ENCODE assay signal across 9 cellular contexts in genomic region chr11:36454991-36455611, GRCh38. TPM values are rescaled to one million over a fixed set of nuclear protein-coding genes. Genes with fewer than 3 reads are reported as not detected.
DNase-seq lines count a peak whose midpoint lies in the region; ATAC-seq, FAIRE-seq and TF ChIP-seq lines count a peak whose summit lies in the region.
"Had no signal": no experiment of that assay in that cellular context is flagged by ENCODE, and none has a peak within 500 bp of the region (broad histone marks: within the 10 kb centered on the region; RNA-seq: fewer than 3 reads in every experiment).

No MANE protein-coding gene starts in this region.

- no peak for TF ChIP-seq CTCF in astrocyte (IDR thresholded peaks at IDR 0.05; ENCODE audit: insufficient read depth, low read depth, low read length)
- TF ChIP-seq CTCF in keratinocyte (optimal IDR thresholded peaks at IDR 0.05 in 1 of 3, IDR thresholded peaks at IDR 0.05 in 1 of 3, conservative IDR thresholded peaks at IDR 0.05 in 1 of 3; ENCODE audit: extremely low read depth in 1 of 3, insufficient read depth in 2 of 3, low read length in 3 of 3) = no peak
- TF ChIP-seq CTCF in suprapubic skin (IDR thresholded peaks at IDR 0.05) = no peak

- FAIRE-seq in astrocyte (lab: Jason Lieb, UNC) (no peak), keratinocyte (lab: Jason Lieb, UNC) (no peak)

- H3K4me3 Mint-ChIP-seq in astrocyte (ENCODE audit: unreplicated experiment) = no peak overlapping the region
- H3K4me3 Mint-ChIP-seq in activated CD8-positive, alpha-beta memory T cell treated with anti-CD3 and anti-CD28 coated beads, Interleukin-2, amount 10 ng/mL, durations not matched to agents 7 days and 5 days = no peak overlapping the region
- H3K4me3 Mint-ChIP-seq: activated T-cell treated with anti-CD3 and anti-CD28 coated beads, Interleukin-2, amount 50 U/mL, for 72 hours had no signal

- TF ChIP-seq POLR2A in suprapubic skin (IDR thresholded peaks at IDR 0.05) = peak in 1 of 2 donors; percentile 6

- H3K79me2 ChIP-seq in astrocyte (ENCODE audit: insufficient read depth, low read length) (no peaks in the 10 kb centered on the region), keratinocyte (ENCODE audit: control insufficient read depth, insufficient read depth, low read length) (no peaks in the 10 kb centered on the region)

- H3K27ac ChIP-seq in astrocyte (ENCODE audit: low read depth, low read length) = peak overlapping the region; percentile 93
- H3K27ac ChIP-seq in keratinocyte (ENCODE audit: control insufficient read depth, insufficient read depth, low read length) = peak overlapping the region; percentile 47
- H3K27ac ChIP-seq in suprapubic skin = peak overlapping the region; percentile 71

- H2AFZ ChIP-seq in astrocyte (ENCODE audit: low read depth, low read length) (peak overlapping the region; percentile 11), keratinocyte (ENCODE audit: control insufficient read depth, low read length) (no peak overlapping the region)

- no peaks in the 10 kb centered on the region for H3K9me1 ChIP-seq in keratinocyte (ENCODE audit: control insufficient read depth, extremely low read depth, insufficient read depth, low read length)

- no peak overlapping the region for H3K4me3 ChIP-seq in astrocyte (ENCODE audit: insufficient read depth, low read depth, low read length)
- H3K4me3 ChIP-seq in keratinocyte (ENCODE audit: control insufficient read depth in 2 of 3, extremely low read depth in 1 of 3, insufficient read depth in 2 of 3, low read depth in 1 of 3, low read length in 3 of 3) = no peak overlapping the region
- no peak overlapping the region for H3K4me3 ChIP-seq in suprapubic skin

- DNase-seq in astrocyte (ENCODE audit: low read depth) (peak; percentile 33), keratinocyte (ENCODE audit: low read depth, low spot score) (no peak), suprapubic skin (ENCODE audit: low spot score in 2 of 2) (no peak), HuH-7 (ENCODE audit: low spot score) (no peak), AML-193 (lab: John Stamatoyannopoulos, UW) (no peak)
- no peak for DNase-seq in activated CD8-positive, alpha-beta memory T cell treated with anti-CD3 and anti-CD28 coated beads, Interleukin-2, amount 10 ng/mL, durations not matched to agents 7 days and 5 days
- DNase-seq in activated CD4-positive, alpha-beta T cell treated with anti-CD3 and anti-CD28 coated beads, Interleukin-2, amount 50 U/mL, for 1 hour = no peak
- DNase-seq: activated T-cell treated with anti-CD3 and anti-CD28 coated beads, Interleukin-2, amount 50 U/mL, for 72 hours had no signal

- H3K4me2 ChIP-seq in astrocyte (ENCODE audit: low read length) (peak overlapping the region; percentile 74), keratinocyte (ENCODE audit: control insufficient read depth, extremely low read depth, insufficient read depth, low read depth, low read length) (peak overlapping the region; percentile 4)

- H3K36me3 ChIP-seq in astrocyte (ENCODE audit: insufficient read depth, low read length) (peaks cover 4% of the 10 kb centered on the region), keratinocyte (ENCODE audit: control insufficient read depth in 2 of 2, extremely low read depth in 1 of 2, insufficient read depth in 2 of 2, low read length in 2 of 2) (peaks cover 0 to 19% of the 10 kb centered on the region in 2 experiments), suprapubic skin (peaks cover 3% of the 10 kb centered on the region)

- 65% methylated on average over 10 of the region's 16 CpGs for WGBS in suprapubic skin

- no peaks in the 10 kb centered on the region for H3K9me3 Mint-ChIP-seq in astrocyte (ENCODE audit: unreplicated experiment)
- no peaks in the 10 kb centered on the region for H3K9me3 Mint-ChIP-seq in activated CD8-positive, alpha-beta memory T cell treated with anti-CD3 and anti-CD28 coated beads, Interleukin-2, amount 10 ng/mL, durations not matched to agents 7 days and 5 days (ENCODE audit: low read depth)
- H3K9me3 Mint-ChIP-seq: activated T-cell treated with anti-CD3 and anti-CD28 coated beads, Interleukin-2, amount 50 U/mL, for 72 hours had no signal

- dilution Hi-C loops in keratinocyte (cut with MboI; ENCODE audit: extremely low pct_ligation_motif_present, low sequenced_read_pairs) = no loop called here

- H3K4me1 Mint-ChIP-seq in astrocyte (ENCODE audit: low read depth, unreplicated experiment) = peaks cover 63% of the 10 kb centered on the region
- peaks cover 25% of the 10 kb centered on the region for H3K4me1 Mint-ChIP-seq in activated CD8-positive, alpha-beta memory T cell treated with anti-CD3 and anti-CD28 coated beads, Interleukin-2, amount 10 ng/mL, durations not matched to agents 7 days and 5 days

- ATAC-seq in activated CD8-positive, alpha-beta memory T cell treated with anti-CD3 and anti-CD28 coated beads, Interleukin-2, amount 10 ng/mL, durations not matched to agents 7 days and 5 days = no peak
- ATAC-seq: activated T-cell treated with anti-CD3 and anti-CD28 coated beads, Interleukin-2, amount 50 U/mL, for 72 hours had no signal

- H3K4me1 ChIP-seq in astrocyte (ENCODE audit: insufficient read depth, low read length) = peaks cover 47% of the 10 kb centered on the region
- H3K4me1 ChIP-seq in keratinocyte (ENCODE audit: control insufficient read depth, extremely low read depth, insufficient read depth, low read length) = peaks cover 22% of the 10 kb centered on the region
- H3K4me1 ChIP-seq in suprapubic skin = peaks cover 36% of the 10 kb centered on the region

- H4K20me1 ChIP-seq in astrocyte (ENCODE audit: insufficient read depth, low read length) (no peaks in the 10 kb centered on the region), keratinocyte (ENCODE audit: control insufficient read depth, extremely low read depth, insufficient read depth, low read length) (no peaks in the 10 kb centered on the region)

- H3K9me3 ChIP-seq in astrocyte (ENCODE audit: insufficient read depth, low read depth, low read length) (no peaks in the 10 kb centered on the region), keratinocyte (ENCODE audit: control insufficient read depth, low read depth, low read length) (no peaks in the 10 kb centered on the region), suprapubic skin (no peaks in the 10 kb centered on the region)

- H3K36me3 Mint-ChIP-seq in astrocyte (ENCODE audit: low read depth, unreplicated experiment) = peaks cover 43% of the 10 kb centered on the region
- H3K36me3 Mint-ChIP-seq in activated CD8-positive, alpha-beta memory T cell treated with anti-CD3 and anti-CD28 coated beads, Interleukin-2, amount 10 ng/mL, durations not matched to agents 7 days and 5 days = no peaks in the 10 kb centered on the region

- H3K9ac ChIP-seq in astrocyte (ENCODE audit: low read length) (peak overlapping the region; percentile 85), keratinocyte (ENCODE audit: control insufficient read depth, extremely low read depth, insufficient read depth, low read length) (peak overlapping the region; percentile 46)

- CTCF ChIA-PET in activated CD8-positive, alpha-beta memory T cell treated with anti-CD3 and anti-CD28 coated beads, Interleukin-2, amount 10 ng/mL, durations not matched to agents 7 days and 5 days (lab: Charles Lee) = no interaction called here

- peak; percentile 96 for TF ChIP-seq EP300 in Ishikawa (IDR thresholded peaks at IDR 0.05; ENCODE audit: borderline replicate concordance)
- TF ChIP-seq EP300 in suprapubic skin (IDR thresholded peaks at IDR 0.05) = no peak

- no peaks in the 10 kb centered on the region for H3K27me3 Mint-ChIP-seq in astrocyte (ENCODE audit: low read depth, unreplicated experiment)
- peaks cover 4% of the 10 kb centered on the region for H3K27me3 Mint-ChIP-seq in activated CD8-positive, alpha-beta memory T cell treated with anti-CD3 and anti-CD28 coated beads, Interleukin-2, amount 10 ng/mL, durations not matched to agents 7 days and 5 days

- peak; percentile 17; the same call in 1 of the 2 replicates for TF ChIP-seq RAD21 in Ishikawa (IDR thresholded peaks at IDR 0.05; ENCODE audit: low read depth)

- H3K27me3 ChIP-seq in astrocyte (ENCODE audit: insufficient read depth, low read length) = no peaks in the 10 kb centered on the region
- no peaks in the 10 kb centered on the region for H3K27me3 ChIP-seq in keratinocyte (ENCODE audit: control insufficient read depth, extremely low read depth, insufficient read depth, low read length)
- no peaks in the 10 kb centered on the region for H3K27me3 ChIP-seq in suprapubic skin

- peak overlapping the region; percentile 97 for H3K27ac Mint-ChIP-seq in astrocyte (ENCODE audit: unreplicated experiment)
- H3K27ac Mint-ChIP-seq in activated CD8-positive, alpha-beta memory T cell treated with anti-CD3 and anti-CD28 coated beads, Interleukin-2, amount 10 ng/mL, durations not matched to agents 7 days and 5 days = no peak overlapping the region
- H3K27ac Mint-ChIP-seq: activated T-cell treated with anti-CD3 and anti-CD28 coated beads, Interleukin-2, amount 50 U/mL, for 72 hours had no signal

TF ChIP-seq in Ishikawa, 13 proteins besides CTCF, POLR2A, EP300 and RAD21 (continues in another document):
- TF ChIP-seq CREB1 (IDR thresholded peaks at IDR 0.05; ENCODE audit: low read depth) (0 out of 2 replicates have a peak, but pooled peaks have one; percentile 12), EGR1 (IDR thresholded peaks at IDR 0.05) (0 out of 2 replicates have a peak, but pooled peaks have one; percentile 4), TAF1 (IDR thresholded peaks at IDR 0.05; ENCODE audit: low read depth) (peak; percentile 7; the same call in 1 of the 2 replicates), USF1 (IDR thresholded peaks at IDR 0.05) (no peak), TCF12 (IDR thresholded peaks at IDR 0.05; ENCODE audit: low read depth) (peak; percentile 97)

RNA-seq across cellular contexts. Expression of gene TRAF6, which starts 55.0 kb away (rescaled TPM):
- total RNA-seq in astrocyte (17.8 and 19.4 TPM in 2 replicates), suprapubic skin (10 to 100 TPM; 12.6 to 18.7 (median 18.6) TPM)
- 12.6 to 15.1 TPM (median 12.6 TPM) in 3 replicates for polyA plus RNA-seq in keratinocyte
- 3.7 TPM for polyA plus RNA-seq in keratinocyte (2011; ENCODE audit: low read depth)
- polyA plus RNA-seq in keratinocyte (2011; cell fraction: cytosol; rRNA removed) = 6.2 and 11.2 TPM in 2 replicates
- polyA plus RNA-seq in keratinocyte (2011; cell fraction: nucleus; rRNA removed) = 17.4 and 19.0 TPM in 2 replicates
- 8.9 and 9.2 TPM in 2 replicates for polyA plus RNA-seq in keratinocyte (2012; ENCODE audit: low replicate concordance)
- 18.3 to 21.8 TPM (median 20.6 TPM) in 3 replicates for polyA minus RNA-seq in keratinocyte
- 8.8 TPM for polyA minus RNA-seq in keratinocyte (2011; cell fraction: cytosol; rRNA and poly(A)+ RNA removed)
- 14.0 and 23.5 TPM in 2 replicates for polyA minus RNA-seq in keratinocyte (2011; cell fraction: nucleus; rRNA and poly(A)+ RNA removed)
- total RNA-seq in activated CD8-positive, alpha-beta memory T cell treated with anti-CD3 and anti-CD28 coated beads, Interleukin-2, amount 10 ng/mL, durations not matched to agents 7 days and 5 days = 10 to 100 TPM in 1 of 2 experiments, 1 to 10 TPM in 1; 9.1 to 10.9 TPM
